1 cellular context compared by ENCODE assay signal in genomic region chr9:22041792-22042191, GRCh38.
TF ChIP-seq lines count a peak whose summit lies in the region.

No MANE protein-coding gene starts in this region.

TF ChIP-seq in HepG2, 621 proteins besides CTCF, POLR2A, EP300 and RAD21:
- TF ChIP-seq NR0B2 (CRISPR knock-in tag; IDR thresholded peaks at IDR 0.05) = no peak
- no peak for TF ChIP-seq SMAD1 (CRISPR knock-in tag; IDR thresholded peaks at IDR 0.05; ENCODE audit: borderline replicate concordance, low read depth)
- no peak for TF ChIP-seq MIER3 (CRISPR knock-in tag; IDR thresholded peaks at IDR 0.05; ENCODE audit: borderline replicate concordance)
- no peak for TF ChIP-seq MAZ (IDR thresholded peaks at IDR 0.05; ENCODE audit: borderline replicate concordance, low read depth, low read length)
- no peak for TF ChIP-seq MAZ (CRISPR knock-in tag; IDR thresholded peaks at IDR 0.05; ENCODE audit: low read depth)
- TF ChIP-seq HBP1 (CRISPR knock-in tag; IDR thresholded peaks at IDR 0.05; ENCODE audit: low read depth) = no peak
- no peak for TF ChIP-seq ZNF704 (CRISPR knock-in tag; IDR thresholded peaks at IDR 0.05; ENCODE audit: borderline replicate concordance)
- no peak for TF ChIP-seq ZNF18 (CRISPR knock-in tag; IDR thresholded peaks at IDR 0.05; ENCODE audit: insufficient replicate concordance)
- TF ChIP-seq ZNF790 (CRISPR knock-in tag; IDR thresholded peaks at IDR 0.05; ENCODE audit: borderline replicate concordance) = no peak
- no peak for TF ChIP-seq ZC3H13 (CRISPR knock-in tag; IDR thresholded peaks at IDR 0.05)
- no peak for TF ChIP-seq ARID2 (CRISPR knock-in tag; IDR thresholded peaks at IDR 0.05; ENCODE audit: borderline replicate concordance)
- TF ChIP-seq ZNF646 (CRISPR knock-in tag; IDR thresholded peaks at IDR 0.05) = no peak
- TF ChIP-seq ZEB1 (IDR thresholded peaks at IDR 0.05; ENCODE audit: insufficient replicate concordance, low read depth) = no peak
- no peak for TF ChIP-seq ZNF34 (CRISPR knock-in tag; IDR thresholded peaks at IDR 0.05; ENCODE audit: borderline replicate concordance)
